In the genomic region with DNA sequence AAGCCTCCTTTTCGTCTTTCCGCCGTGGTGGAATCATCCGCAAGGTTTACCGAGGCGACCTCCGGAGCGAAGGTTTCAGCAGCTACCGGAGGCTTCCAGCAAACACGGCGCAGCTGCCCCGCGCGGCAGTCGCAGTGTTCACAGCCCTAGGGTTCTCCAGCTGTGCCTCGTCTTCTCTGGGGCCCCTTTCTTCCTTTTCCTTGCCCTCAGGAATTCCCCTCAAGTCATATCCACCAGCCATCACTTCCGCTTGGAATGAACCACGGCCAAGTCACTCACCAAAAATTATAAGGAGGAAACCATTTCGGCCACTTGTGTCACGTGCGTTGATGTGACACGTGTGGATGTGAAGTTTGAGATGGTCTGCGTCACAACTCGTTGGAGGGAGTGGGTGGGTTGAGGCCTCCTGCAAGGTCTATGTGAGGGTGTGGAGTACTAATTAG, we compare ENCODE assay signal across 8 cellular contexts. TPM values are rescaled to one million over a fixed set of nuclear protein-coding genes. Genes with fewer than 3 reads are reported as not detected.
DNase-seq lines count a peak whose midpoint lies in the region; ATAC-seq and TF ChIP-seq lines count a peak whose summit lies in the region.

No MANE protein-coding gene starts in this region.

- no peaks in the 10 kb centered on the region for H3K27me3 ChIP-seq in Caco-2 (replicated peaks; ENCODE audit: control insufficient read depth, insufficient read depth, low read length)
- H3K27me3 ChIP-seq in MG63 = no peaks in the 10 kb centered on the region
- no peaks in the 10 kb centered on the region for H3K27me3 ChIP-seq in WERI-Rb-1 (ENCODE audit: insufficient read depth, low read depth, severe bottlenecking)

- intact Hi-C loops in Caco-2 (cut with micrococcal nuclease; ENCODE audit: unreplicated experiment) = loop anchor here (1.0 to 5.0 kb wide), 4 partner anchors 14 to 287 kb away; no protein-coding TSS in a partner anchor

- H3K4me3 ChIP-seq in Caco-2 (ENCODE audit: low read depth, low read length) (peak overlapping the region; percentile 78), MG63 (peak overlapping the region; percentile 73), WERI-Rb-1 (ENCODE audit: low read depth, low read length) (no peak overlapping the region)

- POLR2A ChIA-PET in Caco-2 (lab: Charles Lee) = interaction anchor here (0.5 to 3.4 kb wide), 7 partner anchors 15 to 102 kb away, joined by 3 to 25 read pairs (median 4); no protein-coding TSS in a partner anchor

- CTCF ChIA-PET in Caco-2 (lab: Charles Lee) = interaction anchor here (0.7 to 3.5 kb wide), 5 partner anchors 48 to 102 kb away, joined by 3 to 36 read pairs (median 5); no protein-coding TSS in a partner anchor

- H3K4me1 Mint-ChIP-seq in Caco-2 (ENCODE audit: low read depth, unreplicated experiment) = peaks cover 21% of the 10 kb centered on the region

- DNase-seq in Caco-2 (no peak), MG63 (no peak), iris pigment epithelial cell (ENCODE audit: low read depth) (peak; percentile 49), NCI-H524 (lab: John Stamatoyannopoulos, UW) (no peak), WERI-Rb-1 (no peak)
- peak; percentile 57 for DNase-seq in stimulated activated CD4-positive, alpha-beta T cell treated with anti-CD3 and anti-CD28 coated beads, Interleukin-4, amount 100 ng/mL, for 1 hour

- ATAC-seq in GM21529 (IDR thresholded peaks at IDR 0.05; ENCODE audit: unreplicated experiment) = peak; percentile 24

- no peaks in the 10 kb centered on the region for H3K27me3 Mint-ChIP-seq in Caco-2 (ENCODE audit: insufficient read depth, unreplicated experiment)

- BruUV-seq in Caco-2 (replicated peaks; lab: Mats Ljungman, UMichigan) = TSS peak; percentile 86

- no peaks in the 10 kb centered on the region for H3K36me3 ChIP-seq in Caco-2 (ENCODE audit: control insufficient read depth, insufficient read depth, low read length)
- H3K36me3 ChIP-seq in MG63 = no peaks in the 10 kb centered on the region
- peaks cover 7% of the 10 kb centered on the region; the same call in 1 of the 2 replicates for H3K36me3 ChIP-seq in WERI-Rb-1

- no peaks in the 10 kb centered on the region for H3K9me3 ChIP-seq in Caco-2
- H3K9me3 ChIP-seq in MG63 = no peaks in the 10 kb centered on the region
- H3K9me3 ChIP-seq in WERI-Rb-1 (ENCODE audit: severe bottlenecking) = no peaks in the 10 kb centered on the region

- peak overlapping the region; percentile 78 for H3K27ac ChIP-seq in angular gyrus (ENCODE audit: low read depth, low read length)
- H3K27ac ChIP-seq in WERI-Rb-1 = no peak overlapping the region

- peak overlapping the region; percentile 91 for H3K4me3 Mint-ChIP-seq in Caco-2 (ENCODE audit: unreplicated experiment)

- H3K36me3 Mint-ChIP-seq in Caco-2 (ENCODE audit: insufficient read depth, unreplicated experiment) = peaks cover 15% of the 10 kb centered on the region

- peak overlapping the region; percentile 88 for H3K27ac Mint-ChIP-seq in Caco-2 (ENCODE audit: unreplicated experiment)

- peaks cover 21% of the 10 kb centered on the region for H3K4me1 ChIP-seq in Caco-2

- no peak for TF ChIP-seq CTCF in Caco-2 (IDR thresholded peaks at IDR 0.05; ENCODE audit: insufficient read depth in 1 of 2, low read depth in 1 of 2, low read length in 1 of 2, severe bottlenecking in 1 of 2, unreplicated experiment in 1 of 2)
- TF ChIP-seq CTCF in WERI-Rb-1 (IDR thresholded peaks at IDR 0.05; ENCODE audit: low read depth, low read length) = no peak

- no peaks in the 10 kb centered on the region for H3K9me3 Mint-ChIP-seq in Caco-2 (ENCODE audit: unreplicated experiment)

RNA-seq across cellular contexts. Expression of a gene that starts 0.6 kb away (rescaled TPM):
- total RNA-seq in Caco-2 (2022) = 24.3 and 27.5 TPM in 2 replicates
- 3.0 and 6.9 TPM in 2 replicates for total RNA-seq in MG63 (2014; rRNA removed; shearing (Covaris generic); ENCODE audit: low replicate concordance)

Comparison
In these comparisons a context has a peak if more than half of its experiments do, and no peak if none do; other contexts are left out.
1. DNase-seq: peak in iris pigment epithelial cell (single experiment) and stimulated activated CD4-positive, alpha-beta T cell treated with anti-CD3 and anti-CD28 coated beads, Interleukin-4, amount 100 ng/mL, for 1 hour (single experiment); none in Caco-2 (0 of 2), MG63 (single experiment), NCI-H524 (0 of 2) and WERI-Rb-1 (single experiment).